ENCODE assay signal across 1 cellular context in the genomic region with DNA sequence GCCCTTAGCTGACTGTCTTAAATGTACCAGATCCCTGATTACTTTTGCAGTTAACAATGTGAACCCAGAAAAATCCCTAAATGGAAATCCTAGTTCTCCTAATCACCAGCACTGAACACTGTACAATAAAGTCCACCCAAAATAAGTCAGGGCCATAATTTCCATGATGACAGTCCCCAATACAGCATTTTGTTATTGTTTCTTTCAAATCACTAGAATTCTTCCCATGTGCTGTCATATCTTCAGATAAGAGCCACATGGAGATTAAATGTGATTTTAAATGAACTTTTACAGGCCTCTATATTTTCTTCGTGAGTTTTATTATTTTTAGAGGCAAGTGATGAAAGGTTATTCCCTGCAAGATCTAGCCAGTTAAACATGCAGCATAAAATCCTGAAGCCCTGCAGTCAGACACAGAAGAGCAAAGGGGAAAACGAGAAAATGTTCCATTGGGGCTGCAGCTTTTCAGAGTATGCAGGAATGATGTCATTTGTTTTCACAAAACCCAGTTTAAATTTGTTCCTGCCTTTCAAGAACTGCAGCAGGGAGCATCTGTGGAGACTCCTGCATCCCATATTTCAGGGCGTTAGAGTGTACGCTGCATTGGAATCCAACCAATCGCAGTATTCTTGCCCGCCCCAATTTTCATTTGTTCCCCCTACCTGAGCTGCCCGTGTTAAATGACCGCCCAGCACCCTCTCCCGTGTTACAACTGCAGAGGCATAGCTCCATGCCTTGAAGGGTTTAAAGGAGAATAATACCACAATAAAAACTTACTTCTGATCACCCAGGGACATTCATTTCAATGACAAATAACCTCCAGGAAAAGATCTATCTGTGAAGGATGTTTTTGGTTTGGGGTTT.
TF ChIP-seq lines count a peak whose summit lies in the region.

No MANE protein-coding gene starts in this region.

TF ChIP-seq in GM23338, 12 proteins besides CTCF, POLR2A, EP300 and RAD21:
- TF ChIP-seq, protein P1, sequence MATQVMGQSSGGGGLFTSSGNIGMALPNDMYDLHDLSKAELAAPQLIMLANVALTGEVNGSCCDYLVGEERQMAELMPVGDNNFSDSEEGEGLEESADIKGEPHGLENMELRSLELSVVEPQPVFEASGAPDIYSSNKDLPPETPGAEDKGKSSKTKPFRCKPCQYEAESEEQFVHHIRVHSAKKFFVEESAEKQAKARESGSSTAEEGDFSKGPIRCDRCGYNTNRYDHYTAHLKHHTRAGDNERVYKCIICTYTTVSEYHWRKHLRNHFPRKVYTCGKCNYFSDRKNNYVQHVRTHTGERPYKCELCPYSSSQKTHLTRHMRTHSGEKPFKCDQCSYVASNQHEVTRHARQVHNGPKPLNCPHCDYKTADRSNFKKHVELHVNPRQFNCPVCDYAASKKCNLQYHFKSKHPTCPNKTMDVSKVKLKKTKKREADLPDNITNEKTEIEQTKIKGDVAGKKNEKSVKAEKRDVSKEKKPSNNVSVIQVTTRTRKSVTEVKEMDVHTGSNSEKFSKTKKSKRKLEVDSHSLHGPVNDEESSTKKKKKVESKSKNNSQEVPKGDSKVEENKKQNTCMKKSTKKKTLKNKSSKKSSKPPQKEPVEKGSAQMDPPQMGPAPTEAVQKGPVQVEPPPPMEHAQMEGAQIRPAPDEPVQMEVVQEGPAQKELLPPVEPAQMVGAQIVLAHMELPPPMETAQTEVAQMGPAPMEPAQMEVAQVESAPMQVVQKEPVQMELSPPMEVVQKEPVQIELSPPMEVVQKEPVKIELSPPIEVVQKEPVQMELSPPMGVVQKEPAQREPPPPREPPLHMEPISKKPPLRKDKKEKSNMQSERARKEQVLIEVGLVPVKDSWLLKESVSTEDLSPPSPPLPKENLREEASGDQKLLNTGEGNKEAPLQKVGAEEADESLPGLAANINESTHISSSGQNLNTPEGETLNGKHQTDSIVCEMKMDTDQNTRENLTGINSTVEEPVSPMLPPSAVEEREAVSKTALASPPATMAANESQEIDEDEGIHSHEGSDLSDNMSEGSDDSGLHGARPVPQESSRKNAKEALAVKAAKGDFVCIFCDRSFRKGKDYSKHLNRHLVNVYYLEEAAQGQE (IDR thresholded peaks at IDR 0.05; ENCODE audit: unreplicated experiment), result no peak
- TF ChIP-seq, protein P2, sequence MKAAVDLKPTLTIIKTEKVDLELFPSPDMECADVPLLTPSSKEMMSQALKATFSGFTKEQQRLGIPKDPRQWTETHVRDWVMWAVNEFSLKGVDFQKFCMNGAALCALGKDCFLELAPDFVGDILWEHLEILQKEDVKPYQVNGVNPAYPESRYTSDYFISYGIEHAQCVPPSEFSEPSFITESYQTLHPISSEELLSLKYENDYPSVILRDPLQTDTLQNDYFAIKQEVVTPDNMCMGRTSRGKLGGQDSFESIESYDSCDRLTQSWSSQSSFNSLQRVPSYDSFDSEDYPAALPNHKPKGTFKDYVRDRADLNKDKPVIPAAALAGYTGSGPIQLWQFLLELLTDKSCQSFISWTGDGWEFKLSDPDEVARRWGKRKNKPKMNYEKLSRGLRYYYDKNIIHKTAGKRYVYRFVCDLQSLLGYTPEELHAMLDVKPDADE (IDR thresholded peaks at IDR 0.05), result no peak
- no peak for TF ChIP-seq ZNF331 (CRISPR knock-in tag; IDR thresholded peaks at IDR 0.05; ENCODE audit: low read depth)
- no peak for TF ChIP-seq ZNF114 (CRISPR knock-in tag; IDR thresholded peaks at IDR 0.05)
